In genomic region chr9:86491634-86492266, GRCh38 we compare ENCODE assay signal across 23 cellular contexts.
"Had no signal": no experiment of that assay in that cellular context is flagged by ENCODE, and none has a peak within 500 bp of the region (broad histone marks: within the 10 kb centered on the region; RNA-seq: fewer than 3 reads in every experiment).

No MANE protein-coding gene starts in this region.

- H3K9me3 ChIP-seq: heart right ventricle, left lung, transverse colon had no signal

- ATAC-seq: heart right ventricle; left lung; natural killer cell; right cardiac atrium; stimulated activated memory B cell treated with anti-CD40 and anti-IgM and Interleukin-4, amounts not matched to agents 10 μg/mL and 1 μg/mL and 100 μg/mL, for 72 hours; WTC11 had no signal

- H3K27ac Mint-ChIP-seq: activated naive CD4-positive, alpha-beta T cell treated with anti-CD3 and anti-CD28 coated beads for 36 hours; activated naive CD8-positive, alpha-beta T cell treated with anti-CD3 and anti-CD28 coated beads, Interleukin-2, amount 10 ng/mL, durations not matched to agents 7 days and 5 days; natural killer cell; stimulated activated memory B cell treated with anti-CD40 and anti-IgM and Interleukin-4, amounts not matched to agents 10 μg/mL and 1 μg/mL and 100 μg/mL, for 72 hours; WTC11 had no signal

- H3K4me1 ChIP-seq: heart right ventricle, parathyroid adenoma, transverse colon had no signal

- H3K4me3 Mint-ChIP-seq: activated naive CD4-positive, alpha-beta T cell treated with anti-CD3 and anti-CD28 coated beads for 36 hours; activated naive CD8-positive, alpha-beta T cell treated with anti-CD3 and anti-CD28 coated beads, Interleukin-2, amount 10 ng/mL, durations not matched to agents 7 days and 5 days; natural killer cell; stimulated activated memory B cell treated with anti-CD40 and anti-IgM and Interleukin-4, amounts not matched to agents 10 μg/mL and 1 μg/mL and 100 μg/mL, for 72 hours; WTC11 had no signal

- H3K4me1 Mint-ChIP-seq: activated naive CD8-positive, alpha-beta T cell treated with anti-CD3 and anti-CD28 coated beads, Interleukin-2, amount 10 ng/mL, durations not matched to agents 7 days and 5 days; natural killer cell; stimulated activated memory B cell treated with anti-CD40 and anti-IgM and Interleukin-4, amounts not matched to agents 10 μg/mL and 1 μg/mL and 100 μg/mL, for 72 hours had no signal

- H3K27me3 Mint-ChIP-seq: stimulated activated memory B cell treated with anti-CD40 and anti-IgM and Interleukin-4, amounts not matched to agents 10 μg/mL and 1 μg/mL and 100 μg/mL, for 72 hours had no signal

- H3K27ac ChIP-seq: coronary artery, epithelial cell of prostate, heart right ventricle, left lung, parathyroid adenoma, transverse colon had no signal

- H3K4me3 ChIP-seq: coronary artery, heart right ventricle, left lung, lung, transverse colon had no signal

- H3K36me3 ChIP-seq: heart right ventricle, left lung, transverse colon had no signal

- H3K9me3 Mint-ChIP-seq: activated naive CD4-positive, alpha-beta T cell treated with anti-CD3 and anti-CD28 coated beads for 36 hours; activated naive CD8-positive, alpha-beta T cell treated with anti-CD3 and anti-CD28 coated beads, Interleukin-2, amount 10 ng/mL, durations not matched to agents 7 days and 5 days; natural killer cell; stimulated activated memory B cell treated with anti-CD40 and anti-IgM and Interleukin-4, amounts not matched to agents 10 μg/mL and 1 μg/mL and 100 μg/mL, for 72 hours; WTC11 had no signal

- FAIRE-seq: kidney, small intestine had no signal

- H3K27me3 ChIP-seq: heart right ventricle, left lung, transverse colon had no signal

- H3K36me3 Mint-ChIP-seq: activated naive CD8-positive, alpha-beta T cell treated with anti-CD3 and anti-CD28 coated beads, Interleukin-2, amount 10 ng/mL, durations not matched to agents 7 days and 5 days; natural killer cell; stimulated activated memory B cell treated with anti-CD40 and anti-IgM and Interleukin-4, amounts not matched to agents 10 μg/mL and 1 μg/mL and 100 μg/mL, for 72 hours; WTC11 had no signal

- DNase-seq: activated CD4-positive, alpha-beta T cell treated with anti-CD3 and anti-CD28 coated beads, Interleukin-2, amount 50 U/mL, for 4 hours; activated CD8-positive, alpha-beta memory T cell treated with anti-CD3 and anti-CD28 coated beads, Interleukin-2, amount 50 U/mL, for 48 hours; activated effector memory CD4-positive, alpha-beta T cell treated with Interleukin-2 at 50 U/mL for 16 hours; activated naive CD4-positive, alpha-beta T cell treated with anti-CD3 and anti-CD28 coated beads for 36 hours; activated naive CD8-positive, alpha-beta T cell treated with anti-CD3 and anti-CD28 coated beads, Interleukin-2, amount 10 ng/mL, durations not matched to agents 7 days and 5 days; activated T-cell treated with anti-CD3 and anti-CD28 coated beads, Interleukin-2, amount 50 U/mL, for 48 hours; amniotic stem cell; cerebellar nuclear complex; heart right ventricle; kidney; left lung; natural killer cell; right cardiac atrium; small intestine; stimulated activated CD4-positive, alpha-beta T cell treated with anti-CD3 and anti-CD28 coated beads, Interleukin-15, amount 100 ng/mL, for 24 hours; T-helper 1 cell; transverse colon had no signal
